In genomic region chr3:129429080-129429451, GRCh38 we compare ENCODE assay signal across 8 cellular contexts. TPM values are rescaled to one million over a fixed set of nuclear protein-coding genes. Genes with fewer than 3 reads are reported as not detected.
A peak's percentile ranks its signal among the peaks of the same experiment; 100 is the strongest.
DNase-seq lines count a peak whose midpoint lies in the region; ATAC-seq, FAIRE-seq and TF ChIP-seq lines count a peak whose summit lies in the region.

No MANE protein-coding gene starts in this region.

- peak; percentile 36 for DNase-seq in NCI-H146 (lab: John Stamatoyannopoulos, UW)
- no peak for DNase-seq in NCI-H146 treated with DMSO at 0.1 percent for 48 hours (lab: John Stamatoyannopoulos, UW; ENCODE audit: unreplicated experiment)
- DNase-seq in WTC11 (ENCODE audit: low spot score): no peak
- DNase-seq in stimulated activated naive B cell treated with anti-CD40 and anti-IgM and Interleukin-4, amounts not matched to agents 10 μg/mL and 1 μg/mL and 100 μg/mL, for 72 hours: no peak
- DNase-seq in UCSD-AML1 (lab: John Stamatoyannopoulos, UW; ENCODE audit: unreplicated experiment): no peak
- DNase-seq in GM20000 (ENCODE audit: low spot score): no peak

- peaks cover 41% of the 10 kb centered on the region for H3K4me1 Mint-ChIP-seq in WTC11
- peaks cover 39 to 57% of the 10 kb centered on the region in 2 donors for H3K4me1 Mint-ChIP-seq in stimulated activated naive B cell treated with anti-CD40 and anti-IgM and Interleukin-4, amounts not matched to agents 10 μg/mL and 1 μg/mL and 100 μg/mL, for 72 hours

- peaks cover 18% of the 10 kb centered on the region for H3K27me3 Mint-ChIP-seq in WTC11 (ENCODE audit: low read depth)
- no peaks in the 10 kb centered on the region for H3K27me3 Mint-ChIP-seq in stimulated activated naive B cell treated with anti-CD40 and anti-IgM and Interleukin-4, amounts not matched to agents 10 μg/mL and 1 μg/mL and 100 μg/mL, for 72 hours

- peak overlapping the region; percentile 91 for H3K27ac Mint-ChIP-seq in WTC11
- peak overlapping the region; percentile 80 for H3K27ac Mint-ChIP-seq in stimulated activated naive B cell treated with anti-CD40 and anti-IgM and Interleukin-4, amounts not matched to agents 10 μg/mL and 1 μg/mL and 100 μg/mL, for 72 hours

- CTCF ChIA-PET in WTC11 (lab: Charles Lee): interaction anchor here (1.1 to 2.4 kb wide), 6 partner anchors 10 to 101 kb away, joined by 3 to 18 read pairs (median 5); partner anchors contain the start of genes IFT122 and MBD4

- POLR2A ChIA-PET in WTC11 (lab: Charles Lee): interaction anchor here (0.9 kb wide), 1 partner anchor 10 kb away, joined by 3 read pairs; no protein-coding TSS in a partner anchor

- H3K36me3 Mint-ChIP-seq in WTC11: peaks cover 29% of the 10 kb centered on the region
- peaks cover 25 to 52% of the 10 kb centered on the region in 2 donors for H3K36me3 Mint-ChIP-seq in stimulated activated naive B cell treated with anti-CD40 and anti-IgM and Interleukin-4, amounts not matched to agents 10 μg/mL and 1 μg/mL and 100 μg/mL, for 72 hours

- no peaks in the 10 kb centered on the region for H3K9me3 Mint-ChIP-seq in WTC11
- peaks cover 3 to 12% of the 10 kb centered on the region in 2 donors for H3K9me3 Mint-ChIP-seq in stimulated activated naive B cell treated with anti-CD40 and anti-IgM and Interleukin-4, amounts not matched to agents 10 μg/mL and 1 μg/mL and 100 μg/mL, for 72 hours

- H3K4me3 Mint-ChIP-seq in WTC11: peak overlapping the region; percentile 78
- H3K4me3 Mint-ChIP-seq in stimulated activated naive B cell treated with anti-CD40 and anti-IgM and Interleukin-4, amounts not matched to agents 10 μg/mL and 1 μg/mL and 100 μg/mL, for 72 hours: peak overlapping the region; percentile 82 to 84

- no peak for TF ChIP-seq CTCF in WTC11 (IDR thresholded peaks at IDR 0.05)
- TF ChIP-seq CTCF in GM20000 (IDR thresholded peaks at IDR 0.05; ENCODE audit: extremely low read depth, missing control alignments): no peak

- no peak for ATAC-seq in WTC11
- no peak for ATAC-seq in stimulated activated naive B cell treated with anti-CD40 and anti-IgM and Interleukin-4, amounts not matched to agents 10 μg/mL and 1 μg/mL and 100 μg/mL, for 72 hours (replicated peaks)
- ATAC-seq in GM19455 (IDR thresholded peaks at IDR 0.05; ENCODE audit: unreplicated experiment): no peak

- FAIRE-seq in islet of Langerhans (lab: Jason Lieb, UNC): peak; percentile 9

TF ChIP-seq in WTC11, 78 proteins besides CTCF, POLR2A, EP300 and RAD21:
- TF ChIP-seq ZNF317 (CRISPR knock-in tag; IDR thresholded peaks at IDR 0.05; ENCODE audit: borderline replicate concordance, low read depth): no peak
- TF ChIP-seq ZSCAN18 (CRISPR knock-in tag; IDR thresholded peaks at IDR 0.05): no peak
- no peak for TF ChIP-seq ZNF263 (CRISPR knock-in tag; IDR thresholded peaks at IDR 0.05; ENCODE audit: low read depth)
- TF ChIP-seq E2F4 (CRISPR knock-in tag; IDR thresholded peaks at IDR 0.05; ENCODE audit: borderline replicate concordance, low read depth): no peak
- no peak for TF ChIP-seq E2F5 (CRISPR knock-in tag; IDR thresholded peaks at IDR 0.05)
- no peak for TF ChIP-seq E2F1 (CRISPR knock-in tag; IDR thresholded peaks at IDR 0.05)

RNA-seq across cellular contexts. Expression of gene EFCAB12, which starts 0.6 kb away (rescaled TPM):
- total RNA-seq in WTC11 (2021): 0.16 to 0.34 TPM (median 0.20 TPM) in 3 replicates

RNA-seq across cellular contexts. Expression of gene MBD4, which starts 10.7 kb away (rescaled TPM):
- 31.4 to 36.9 TPM (median 33.0 TPM) in 3 replicates for total RNA-seq in WTC11 (2021)

RNA-seq across cellular contexts. Expression of gene IFT122, which starts 11.0 kb away (rescaled TPM):
- total RNA-seq in WTC11 (2021): 21.6 to 24.2 TPM (median 22.8 TPM) in 3 replicates
